In genomic region chr2:152396763-152397162, GRCh38 we compare ENCODE assay signal across 28 cellular contexts.
A peak's percentile ranks its signal among the peaks of the same experiment; 100 is the strongest.
DNase-seq lines count a peak whose midpoint lies in the region; ATAC-seq and TF ChIP-seq lines count a peak whose summit lies in the region.
"Had no signal": no experiment of that assay in that cellular context is flagged by ENCODE, and none has a peak within 500 bp of the region (broad histone marks: within the 10 kb centered on the region; RNA-seq: fewer than 3 reads in every experiment).

No MANE protein-coding gene starts in this region.

- H3K9me3 Mint-ChIP-seq in activated naive CD4-positive, alpha-beta T cell treated with anti-CD3 and anti-CD28 coated beads for 36 hours: no peaks in the 10 kb centered on the region
- peaks cover 0 to 3% (median 0%) of the 10 kb centered on the region in 7 donors for H3K9me3 Mint-ChIP-seq in CD14-positive monocyte
- H3K9me3 Mint-ChIP-seq in WTC11: no peaks in the 10 kb centered on the region
- H3K9me3 Mint-ChIP-seq: activated naive CD8-positive, alpha-beta T cell treated with anti-CD3 and anti-CD28 coated beads, Interleukin-2, amount 10 ng/mL, durations not matched to agents 7 days and 5 days; neural crest cell; stimulated activated effector memory CD8-positive, alpha-beta T cell treated with anti-CD3 and anti-CD28 coated beads, Interleukin-12 subunit alpha, Interleukin-12 subunit beta, amount 100 ng/mL, for 72 hours; T-helper 1 cell treated with Interleukin-12 subunit alpha and Interleukin-12 subunit beta and Interleukin-4 antibody, amounts not matched to agents 30 μg/mL and 1 μg/mL, for 36 hours had no signal

- TF ChIP-seq POLR2A in gastroesophageal sphincter (IDR thresholded peaks at IDR 0.05): no peak
- no peak for TF ChIP-seq POLR2A in suprapubic skin (IDR thresholded peaks at IDR 0.05)

- WGBS in gastroesophageal sphincter (ENCODE audit: low coverage in 1 of 2), 2 donors: 29 to 49% methylated on average over 2 of the region's 2 CpGs
- 66% methylated on average over 2 of the region's 2 CpGs for WGBS in suprapubic skin

- DNase-seq in EL (peak; percentile 37), choroid plexus epithelial cell (ENCODE audit: low read depth) (peak; percentile 31), suprapubic skin (ENCODE audit: low spot score in 2 of 2) (no peak), CD14-positive monocyte (ENCODE audit: low spot score) (no peak), WTC11 (ENCODE audit: low spot score) (no peak)
- DNase-seq in activated naive CD4-positive, alpha-beta T cell treated with anti-CD3 and anti-CD28 coated beads for 36 hours: no peak
- DNase-seq: activated CD4-positive, alpha-beta T cell treated with anti-CD3 and anti-CD28 coated beads for 1 hour; activated effector memory CD4-positive, alpha-beta T cell treated with anti-CD3 and anti-CD28 coated beads, Interleukin-2, amount 50 U/mL, for 16 hours; activated naive CD8-positive, alpha-beta T cell treated with anti-CD3 and anti-CD28 coated beads, Interleukin-2, amount 10 ng/mL, durations not matched to agents 7 days and 5 days; CD8-positive, alpha-beta memory T cell; DMS153; effector memory CD4-positive, alpha-beta T cell; HCEC 1CT; NCI-H1436; NCI-H446; NCI-H82; posterior cingulate gyrus; right lobe of liver; stimulated activated CD4-positive, alpha-beta T cell treated with anti-CD3 and anti-CD28 coated beads, Interleukin-4, amount 100 ng/mL, for 24 hours had no signal

- no peak for ATAC-seq in gastroesophageal sphincter
- no peak for ATAC-seq in GM21528 (IDR thresholded peaks at IDR 0.05; ENCODE audit: low FRiP score, unreplicated experiment)
- no peak for ATAC-seq in WTC11
- ATAC-seq: right lobe of liver; stimulated activated effector memory CD8-positive, alpha-beta T cell treated with anti-CD3 and anti-CD28 coated beads, Interleukin-12 subunit alpha, Interleukin-12 subunit beta, amount 100 ng/mL, for 72 hours had no signal

- H3K9me3 ChIP-seq in gastroesophageal sphincter: no peaks in the 10 kb centered on the region
- no peaks in the 10 kb centered on the region for H3K9me3 ChIP-seq in suprapubic skin
- H3K9me3 ChIP-seq: right lobe of liver had no signal

- CTCF ChIA-PET in activated naive CD4-positive, alpha-beta T cell treated with anti-CD3 and anti-CD28 coated beads for 36 hours (lab: Charles Lee): no interaction called here
- CTCF ChIA-PET in WTC11 (lab: Charles Lee): interaction anchor here (1.8 kb wide), 1 partner anchor 11 kb away, joined by 5 read pairs; no protein-coding TSS in a partner anchor

- H3K4me3 ChIP-seq in choroid plexus epithelial cell (ENCODE audit: low read depth, low read length) (no peak overlapping the region), gastroesophageal sphincter (peak overlapping the region in 1 of 2 donors; percentile 39), suprapubic skin (no peak overlapping the region)
- H3K4me3 ChIP-seq: hepatocyte, right lobe of liver, SK-N-MC had no signal

- no peak for TF ChIP-seq EP300 in gastroesophageal sphincter (IDR thresholded peaks at IDR 0.05)
- no peak for TF ChIP-seq EP300 in suprapubic skin (IDR thresholded peaks at IDR 0.05)

- intact Hi-C loops in activated naive CD4-positive, alpha-beta T cell treated with anti-CD3 and anti-CD28 coated beads for 36 hours (cut with micrococcal nuclease): no loop called here
- intact Hi-C loops in CD14-positive monocyte (cut with micrococcal nuclease): no loop called here

- H3K27ac ChIP-seq in gastroesophageal sphincter (peak overlapping the region; percentile 59 to 75 (median 66)), suprapubic skin (peak overlapping the region; percentile 77)
- H3K27ac ChIP-seq: hepatocyte, right lobe of liver, RWPE1, SK-N-MC had no signal

- no peak overlapping the region for H3K27ac Mint-ChIP-seq in activated naive CD4-positive, alpha-beta T cell treated with anti-CD3 and anti-CD28 coated beads for 36 hours
- no peak overlapping the region for H3K27ac Mint-ChIP-seq in CD14-positive monocyte
- H3K27ac Mint-ChIP-seq in WTC11: no peak overlapping the region
- H3K27ac Mint-ChIP-seq: activated naive CD8-positive, alpha-beta T cell treated with anti-CD3 and anti-CD28 coated beads, Interleukin-2, amount 10 ng/mL, durations not matched to agents 7 days and 5 days; B cell; CD8-positive, alpha-beta memory T cell; stimulated activated effector memory CD8-positive, alpha-beta T cell treated with anti-CD3 and anti-CD28 coated beads, Interleukin-12 subunit alpha, Interleukin-12 subunit beta, amount 100 ng/mL, for 72 hours; T-helper 1 cell treated with Interleukin-12 subunit alpha and Interleukin-12 subunit beta and Interleukin-4 antibody, amounts not matched to agents 30 μg/mL and 1 μg/mL, for 36 hours had no signal

- H3K4me1 Mint-ChIP-seq in activated naive CD4-positive, alpha-beta T cell treated with anti-CD3 and anti-CD28 coated beads for 36 hours (ENCODE audit: low read depth): peaks cover 5% of the 10 kb centered on the region
- H3K4me1 Mint-ChIP-seq in CD14-positive monocyte (no peaks in the 10 kb centered on the region), WTC11 (peaks cover 76% of the 10 kb centered on the region)
- H3K4me1 Mint-ChIP-seq: B cell; CD8-positive, alpha-beta memory T cell; stimulated activated effector memory CD8-positive, alpha-beta T cell treated with anti-CD3 and anti-CD28 coated beads, Interleukin-12 subunit alpha, Interleukin-12 subunit beta, amount 100 ng/mL, for 72 hours had no signal

- TF ChIP-seq CTCF in choroid plexus epithelial cell (conservative IDR thresholded peaks at IDR 0.05; ENCODE audit: low read depth, low read length) (no peak), gastroesophageal sphincter (IDR thresholded peaks at IDR 0.05) (no peak), suprapubic skin (IDR thresholded peaks at IDR 0.05) (no peak), CD14-positive monocyte (IDR thresholded peaks at IDR 0.05) (no peak), WTC11 (IDR thresholded peaks at IDR 0.05) (no peak)

- H3K27me3 ChIP-seq in gastroesophageal sphincter (no peaks in the 10 kb centered on the region), suprapubic skin (no peaks in the 10 kb centered on the region)
- H3K27me3 ChIP-seq: hepatocyte, right lobe of liver had no signal

- no peak overlapping the region for H3K4me3 Mint-ChIP-seq in activated naive CD4-positive, alpha-beta T cell treated with anti-CD3 and anti-CD28 coated beads for 36 hours
- no peak overlapping the region for H3K4me3 Mint-ChIP-seq in CD14-positive monocyte
- H3K4me3 Mint-ChIP-seq in WTC11: no peak overlapping the region
- H3K4me3 Mint-ChIP-seq: activated naive CD8-positive, alpha-beta T cell treated with anti-CD3 and anti-CD28 coated beads, Interleukin-2, amount 10 ng/mL, durations not matched to agents 7 days and 5 days; B cell; CD8-positive, alpha-beta memory T cell; neural crest cell; stimulated activated effector memory CD8-positive, alpha-beta T cell treated with anti-CD3 and anti-CD28 coated beads, Interleukin-12 subunit alpha, Interleukin-12 subunit beta, amount 100 ng/mL, for 72 hours; T-helper 1 cell treated with Interleukin-12 subunit alpha and Interleukin-12 subunit beta and Interleukin-4 antibody, amounts not matched to agents 30 μg/mL and 1 μg/mL, for 36 hours had no signal

- POLR2A ChIA-PET in WTC11 (lab: Charles Lee): no interaction called here

- H3K36me3 Mint-ChIP-seq in activated naive CD4-positive, alpha-beta T cell treated with anti-CD3 and anti-CD28 coated beads for 36 hours (ENCODE audit: low read depth): no peaks in the 10 kb centered on the region
- no peaks in the 10 kb centered on the region for H3K36me3 Mint-ChIP-seq in CD14-positive monocyte
- no peaks in the 10 kb centered on the region for H3K36me3 Mint-ChIP-seq in WTC11
- H3K36me3 Mint-ChIP-seq: activated naive CD8-positive, alpha-beta T cell treated with anti-CD3 and anti-CD28 coated beads, Interleukin-2, amount 10 ng/mL, durations not matched to agents 7 days and 5 days; CD8-positive, alpha-beta memory T cell; stimulated activated effector memory CD8-positive, alpha-beta T cell treated with anti-CD3 and anti-CD28 coated beads, Interleukin-12 subunit alpha, Interleukin-12 subunit beta, amount 100 ng/mL, for 72 hours had no signal

- H3K27me3 Mint-ChIP-seq in activated naive CD4-positive, alpha-beta T cell treated with anti-CD3 and anti-CD28 coated beads for 36 hours (ENCODE audit: low read depth): peaks cover 9% of the 10 kb centered on the region
- H3K27me3 Mint-ChIP-seq in CD14-positive monocyte (ENCODE audit: low read depth in 3 of 3) (peaks cover 0 to 2% (median 0%) of the 10 kb centered on the region in 3 donors), WTC11 (ENCODE audit: low read depth) (no peaks in the 10 kb centered on the region)
- H3K27me3 Mint-ChIP-seq: B cell had no signal

- peaks cover 4 to 33% (median 4%) of the 10 kb centered on the region in 3 donors for H3K4me1 ChIP-seq in gastroesophageal sphincter
- peaks cover 33% of the 10 kb centered on the region for H3K4me1 ChIP-seq in suprapubic skin
- H3K4me1 ChIP-seq: right lobe of liver had no signal

- no peaks in the 10 kb centered on the region for H3K36me3 ChIP-seq in gastroesophageal sphincter
- no peaks in the 10 kb centered on the region for H3K36me3 ChIP-seq in suprapubic skin
- H3K36me3 ChIP-seq: right lobe of liver had no signal

TF ChIP-seq in WTC11, 78 proteins besides CTCF, POLR2A, EP300 and RAD21 (continues in another document):
- TF ChIP-seq HMGXB4 (CRISPR knock-in tag; IDR thresholded peaks at IDR 0.05): no peak
- no peak for TF ChIP-seq SOX15 (CRISPR knock-in tag; IDR thresholded peaks at IDR 0.05)
- no peak for TF ChIP-seq SMAD3 (CRISPR knock-in tag; IDR thresholded peaks at IDR 0.05; ENCODE audit: borderline replicate concordance)
- no peak for TF ChIP-seq MLX (CRISPR knock-in tag; IDR thresholded peaks at IDR 0.05)
- no peak for TF ChIP-seq NR3C1 (CRISPR knock-in tag; conservative IDR thresholded peaks at IDR 0.05; ENCODE audit: low read depth)

Comparison
In these comparisons a context has a peak if more than half of its experiments do, and no peak if none do; other contexts are left out.
1. DNase-seq: peak in EL (single experiment) and choroid plexus epithelial cell (single experiment); none in suprapubic skin (0 of 2), activated naive CD4-positive, alpha-beta T cell treated with anti-CD3 and anti-CD28 coated beads for 36 hours (single experiment), CD14-positive monocyte (single experiment) and WTC11 (single experiment).